In genomic region chr3:185164428-185165217, GRCh38 we compare ENCODE assay signal across 16 cellular contexts. TPM values are rescaled to one million over a fixed set of nuclear protein-coding genes. Genes with fewer than 3 reads are reported as not detected.
"Had no signal": no experiment of that assay in that cellular context is flagged by ENCODE, and none has a peak within 500 bp of the region (broad histone marks: within the 10 kb centered on the region; RNA-seq: fewer than 3 reads in every experiment).

No MANE protein-coding gene starts in this region.

- H3K4me3 Mint-ChIP-seq: activated CD8-positive, alpha-beta T cell treated with anti-CD3 and anti-CD28 coated beads, Interleukin-2, amount 10 ng/mL, durations not matched to agents 7 days and 5 days; activated naive CD4-positive, alpha-beta T cell treated with anti-CD3 and anti-CD28 coated beads for 36 hours; memory B cell; stimulated activated naive CD8-positive, alpha-beta T cell treated with anti-CD3 and anti-CD28 coated beads, Interleukin-15, amount 100 ng/mL, for 72 hours had no signal

- H3K36me3 Mint-ChIP-seq: memory B cell had no signal

- DNase-seq: activated CD8-positive, alpha-beta memory T cell treated with anti-CD3 and anti-CD28 coated beads, Interleukin-2, amount 50 U/mL, for 48 hours; activated CD8-positive, alpha-beta T cell treated with anti-CD3 and anti-CD28 coated beads, Interleukin-2, amount 10 ng/mL, durations not matched to agents 7 days and 5 days; activated naive CD4-positive, alpha-beta T cell treated with anti-CD3 and anti-CD28 coated beads for 36 hours; esophagus squamous epithelium; foreskin fibroblast; heart right ventricle; islet precursor cell; left ventricle myocardium inferior; ovary; stimulated activated CD4-positive, alpha-beta T cell treated with anti-CD3 and anti-CD28 coated beads, Interleukin-4, amount 100 ng/mL, for 1 hour; stimulated activated naive CD8-positive, alpha-beta T cell treated with anti-CD3 and anti-CD28 coated beads, Interleukin-15, amount 100 ng/mL, for 72 hours; T-helper 9 cell; testis had no signal

- FAIRE-seq: astrocyte, colon had no signal

- H3K27ac Mint-ChIP-seq: activated CD8-positive, alpha-beta T cell treated with anti-CD3 and anti-CD28 coated beads, Interleukin-2, amount 10 ng/mL, durations not matched to agents 7 days and 5 days; activated naive CD4-positive, alpha-beta T cell treated with anti-CD3 and anti-CD28 coated beads for 36 hours; memory B cell had no signal

- ATAC-seq: activated CD8-positive, alpha-beta T cell treated with anti-CD3 and anti-CD28 coated beads, Interleukin-2, amount 10 ng/mL, durations not matched to agents 7 days and 5 days; heart right ventricle; stimulated activated naive CD8-positive, alpha-beta T cell treated with anti-CD3 and anti-CD28 coated beads, Interleukin-15, amount 100 ng/mL, for 72 hours had no signal

- H3K9me3 Mint-ChIP-seq: activated naive CD4-positive, alpha-beta T cell treated with anti-CD3 and anti-CD28 coated beads for 36 hours; memory B cell; stimulated activated naive CD8-positive, alpha-beta T cell treated with anti-CD3 and anti-CD28 coated beads, Interleukin-15, amount 100 ng/mL, for 72 hours had no signal

- H3K4me1 Mint-ChIP-seq: memory B cell; stimulated activated naive CD8-positive, alpha-beta T cell treated with anti-CD3 and anti-CD28 coated beads, Interleukin-15, amount 100 ng/mL, for 72 hours had no signal

RNA-seq across cellular contexts. Expression of gene C3orf70, which starts 11.8 kb away (rescaled TPM):
- total RNA-seq: activated naive CD4-positive, alpha-beta T cell treated with anti-CD3 and anti-CD28 coated beads for 36 hours had no signal
